In the genomic region with DNA sequence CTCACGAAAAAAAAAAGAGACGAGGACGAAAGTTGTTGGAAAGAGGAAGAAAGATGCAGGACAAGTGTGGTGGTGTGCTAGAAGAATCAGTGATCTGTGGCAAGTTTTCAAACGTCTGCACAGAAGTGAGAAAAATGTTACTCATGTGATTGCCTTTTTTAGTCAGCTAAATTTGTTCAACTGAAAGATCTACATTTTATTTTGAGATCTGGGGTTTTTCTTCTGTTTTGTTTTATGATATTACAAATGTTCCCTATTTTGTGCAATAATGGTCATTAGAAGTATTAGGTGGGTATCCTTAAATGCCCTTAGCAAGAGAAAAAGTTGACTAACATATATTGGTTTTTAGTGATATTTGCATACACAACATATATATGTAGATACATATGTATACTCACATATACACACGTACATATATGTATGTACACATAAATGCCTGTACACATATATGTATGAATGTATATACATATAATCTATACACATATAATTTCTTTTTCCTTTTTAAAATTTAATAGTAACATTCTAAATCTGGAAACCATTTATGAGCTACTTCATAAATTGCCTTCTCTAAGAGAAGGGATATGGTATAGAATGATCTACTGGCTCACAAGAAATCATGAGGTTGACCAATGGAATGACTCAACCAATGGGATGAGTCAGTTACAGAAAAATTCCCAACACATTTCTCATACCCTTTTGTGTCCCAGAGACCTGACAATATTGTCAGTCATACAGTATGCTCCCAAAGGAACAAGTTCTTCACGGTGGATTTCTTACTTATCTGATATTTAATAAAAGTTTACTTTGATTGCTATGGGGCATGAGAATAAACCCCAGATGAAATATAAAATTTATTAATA, we compare ENCODE assay signal across 10 cellular contexts. TPM values are rescaled to one million over a fixed set of nuclear protein-coding genes. Genes with fewer than 3 reads are reported as not detected.
DNase-seq lines count a peak whose midpoint lies in the region; ATAC-seq and TF ChIP-seq lines count a peak whose summit lies in the region.
"Had no signal": no experiment of that assay in that cellular context is flagged by ENCODE, and none has a peak within 500 bp of the region (broad histone marks: within the 10 kb centered on the region; RNA-seq: fewer than 3 reads in every experiment).

No MANE protein-coding gene starts in this region.

- H3K9me3 ChIP-seq in naive thymus-derived CD4-positive, alpha-beta T cell (ENCODE audit: control insufficient read depth in 2 of 3, low read length in 3 of 3), result no peaks in the 10 kb centered on the region
- H3K9me3 ChIP-seq: esophagus muscularis mucosa had no signal

- peak; percentile 88 for DNase-seq in EH (ENCODE audit: low read depth)
- peak; percentile 77 for DNase-seq in HS-27A (ENCODE audit: low read depth)
- DNase-seq in fibroblast of mammary gland (ENCODE audit: low read depth), result peak; percentile 96
- no peak for DNase-seq in retina
- DNase-seq in activated T-helper 2 cell treated with anti-CD3 and anti-CD28 coated beads, Interferon-gamma antibody, Interleukin-2, Interleukin-4, amounts not matched to agents 10 μg/mL and 5 μg/mL and 100 μg/mL, durations not matched to agents 14 hours and 24 hours and 36 hours (ENCODE audit: low spot score), result no peak
- DNase-seq in Right ventricle myocardium superior, result no peak
- DNase-seq in naive thymus-derived CD4-positive, alpha-beta T cell, result no peak

- no peaks in the 10 kb centered on the region for H3K4me1 ChIP-seq in naive thymus-derived CD4-positive, alpha-beta T cell (ENCODE audit: control insufficient read depth in 2 of 2, insufficient read depth in 2 of 2, low read length in 2 of 2)
- H3K4me1 ChIP-seq: esophagus muscularis mucosa had no signal

- POLR2A ChIA-PET in naive thymus-derived CD4-positive, alpha-beta T cell (lab: Charles Lee), result no interaction called here

- H3K36me3 ChIP-seq in naive thymus-derived CD4-positive, alpha-beta T cell (ENCODE audit: control insufficient read depth in 2 of 3, insufficient read depth in 3 of 3, low read length in 3 of 3), result no peaks in the 10 kb centered on the region
- H3K36me3 ChIP-seq: esophagus muscularis mucosa had no signal

- no peaks in the 10 kb centered on the region for H3K27me3 ChIP-seq in naive thymus-derived CD4-positive, alpha-beta T cell (ENCODE audit: control insufficient read depth in 2 of 2, insufficient read depth in 2 of 2, low read length in 2 of 2)
- H3K27me3 ChIP-seq: esophagus muscularis mucosa had no signal

- TF ChIP-seq CTCF in fibroblast of mammary gland (conservative IDR thresholded peaks at IDR 0.05; ENCODE audit: control insufficient read depth, insufficient read depth, low read depth, low read length), result no peak

- ATAC-seq in GM21723 (IDR thresholded peaks at IDR 0.05; ENCODE audit: unreplicated experiment) (peak; percentile 94), Right ventricle myocardium superior (ENCODE audit: poor library complexity) (no peak)
- ATAC-seq in naive thymus-derived CD4-positive, alpha-beta T cell, result no peak

- H3K4me3 Mint-ChIP-seq in activated T-helper 2 cell treated with anti-CD3 and anti-CD28 coated beads, Interferon-gamma antibody, Interleukin-2, Interleukin-4, amounts not matched to agents 10 μg/mL and 5 μg/mL and 100 μg/mL, durations not matched to agents 14 hours and 24 hours and 36 hours (ENCODE audit: low read depth), result no peak overlapping the region
- H3K4me3 Mint-ChIP-seq in naive thymus-derived CD4-positive, alpha-beta T cell, result no peak overlapping the region

- H3K9me3 Mint-ChIP-seq in activated T-helper 2 cell treated with anti-CD3 and anti-CD28 coated beads, Interferon-gamma antibody, Interleukin-2, Interleukin-4, amounts not matched to agents 10 μg/mL and 5 μg/mL and 100 μg/mL, durations not matched to agents 14 hours and 24 hours and 36 hours, result no peaks in the 10 kb centered on the region
- H3K9me3 Mint-ChIP-seq in naive thymus-derived CD4-positive, alpha-beta T cell, result peaks cover 0 to 5% (median 0%) of the 10 kb centered on the region in 11 donors

- no peak overlapping the region for H3K27ac Mint-ChIP-seq in activated T-helper 2 cell treated with anti-CD3 and anti-CD28 coated beads, Interferon-gamma antibody, Interleukin-2, Interleukin-4, amounts not matched to agents 10 μg/mL and 5 μg/mL and 100 μg/mL, durations not matched to agents 14 hours and 24 hours and 36 hours
- no peak overlapping the region for H3K27ac Mint-ChIP-seq in naive thymus-derived CD4-positive, alpha-beta T cell

- CTCF ChIA-PET in naive thymus-derived CD4-positive, alpha-beta T cell (lab: Charles Lee), result no interaction called here

- no peak overlapping the region for H3K4me3 ChIP-seq in fibroblast of mammary gland (ENCODE audit: control insufficient read depth, low read depth, low read length)
- no peak overlapping the region for H3K4me3 ChIP-seq in naive thymus-derived CD4-positive, alpha-beta T cell (ENCODE audit: low read length)
- H3K4me3 ChIP-seq: esophagus muscularis mucosa had no signal

- H3K36me3 Mint-ChIP-seq in activated T-helper 2 cell treated with anti-CD3 and anti-CD28 coated beads, Interferon-gamma antibody, Interleukin-2, Interleukin-4, amounts not matched to agents 10 μg/mL and 5 μg/mL and 100 μg/mL, durations not matched to agents 14 hours and 24 hours and 36 hours (ENCODE audit: low read depth), result no peaks in the 10 kb centered on the region
- no peaks in the 10 kb centered on the region for H3K36me3 Mint-ChIP-seq in naive thymus-derived CD4-positive, alpha-beta T cell

- intact Hi-C loops in activated T-helper 2 cell treated with anti-CD3 and anti-CD28 coated beads, Interferon-gamma antibody, Interleukin-2, Interleukin-4, amounts not matched to agents 10 μg/mL and 5 μg/mL and 100 μg/mL, durations not matched to agents 14 hours and 24 hours and 36 hours (cut with micrococcal nuclease), result no loop called here
- intact Hi-C loops in Right ventricle myocardium superior (cut with DNase I), result no loop called here
- intact Hi-C loops in naive thymus-derived CD4-positive, alpha-beta T cell (cut with micrococcal nuclease), result no loop called here

- H3K27ac ChIP-seq in naive thymus-derived CD4-positive, alpha-beta T cell (ENCODE audit: low read depth, low read length), result no peak overlapping the region
- H3K27ac ChIP-seq: esophagus muscularis mucosa had no signal

- H3K4me1 Mint-ChIP-seq in activated T-helper 2 cell treated with anti-CD3 and anti-CD28 coated beads, Interferon-gamma antibody, Interleukin-2, Interleukin-4, amounts not matched to agents 10 μg/mL and 5 μg/mL and 100 μg/mL, durations not matched to agents 14 hours and 24 hours and 36 hours (ENCODE audit: low read depth), result no peaks in the 10 kb centered on the region
- no peaks in the 10 kb centered on the region for H3K4me1 Mint-ChIP-seq in naive thymus-derived CD4-positive, alpha-beta T cell

- H3K27me3 Mint-ChIP-seq in activated T-helper 2 cell treated with anti-CD3 and anti-CD28 coated beads, Interferon-gamma antibody, Interleukin-2, Interleukin-4, amounts not matched to agents 10 μg/mL and 5 μg/mL and 100 μg/mL, durations not matched to agents 14 hours and 24 hours and 36 hours (ENCODE audit: low read depth), result no peaks in the 10 kb centered on the region
- H3K27me3 Mint-ChIP-seq in naive thymus-derived CD4-positive, alpha-beta T cell, result no peaks in the 10 kb centered on the region

RNA-seq across cellular contexts. Expression of gene SLC39A12, which starts 38.4 kb away (rescaled TPM):
- not detected in 2 replicates for total RNA-seq in activated T-helper 2 cell treated with anti-CD3 and anti-CD28 coated beads, Interferon-gamma antibody, Interleukin-2, Interleukin-4, amounts not matched to agents 10 μg/mL and 5 μg/mL and 100 μg/mL, durations not matched to agents 14 hours and 24 hours and 36 hours
- total RNA-seq in Right ventricle myocardium superior, result not detected
- total RNA-seq in naive thymus-derived CD4-positive, alpha-beta T cell, result not detected
- polyA plus RNA-seq in naive thymus-derived CD4-positive, alpha-beta T cell, result not detected
- total RNA-seq: esophagus muscularis mucosa; T-helper 1 cell treated with Interleukin-12 subunit alpha and Interleukin-12 subunit beta and Interleukin-4 antibody, amounts not matched to agents 30 ng/mL and 1 ng/mL, for 36 hours had no signal

Comparison
In these comparisons a context has a peak if more than half of its experiments do, and no peak if none do; other contexts are left out.
1. DNase-seq: peak in EH (single experiment), HS-27A (single experiment) and fibroblast of mammary gland (single experiment); none in retina (single experiment), activated T-helper 2 cell treated with anti-CD3 and anti-CD28 coated beads, Interferon-gamma antibody, Interleukin-2, Interleukin-4, amounts not matched to agents 10 μg/mL and 5 μg/mL and 100 μg/mL, durations not matched to agents 14 hours and 24 hours and 36 hours (single experiment), Right ventricle myocardium superior (single experiment) and naive thymus-derived CD4-positive, alpha-beta T cell (0 of 9).